Comparison of ENCODE assay signal across 23 cellular contexts in genomic region chr10:97229322-97229721, GRCh38. TPM values are rescaled to one million over a fixed set of nuclear protein-coding genes. Genes with fewer than 3 reads are reported as not detected.
A peak's percentile ranks its signal among the peaks of the same experiment; 100 is the strongest.
DNase-seq lines count a peak whose midpoint lies in the region; ATAC-seq and FAIRE-seq lines count a peak whose summit lies in the region.
"Had no signal": no experiment of that assay in that cellular context is flagged by ENCODE, and none has a peak within 500 bp of the region (broad histone marks: within the 10 kb centered on the region; RNA-seq: fewer than 3 reads in every experiment).

No MANE protein-coding gene starts in this region.

- H3K9me3 ChIP-seq in GM23248 (ENCODE audit: low read depth) (no peaks in the 10 kb centered on the region), adipocyte (ENCODE audit: control insufficient read depth, low read length) (no peaks in the 10 kb centered on the region)
- H3K9me3 ChIP-seq: Caco-2 had no signal

- no peak overlapping the region for H3K4me3 Mint-ChIP-seq in activated CD8-positive, alpha-beta T cell treated with anti-CD3 and anti-CD28 coated beads, Interleukin-2, amount 10 ng/mL, durations not matched to agents 7 days and 5 days
- H3K4me3 Mint-ChIP-seq: brain; dendritic cell treated with granulocyte-macrophage colony-stimulating factor and Interleukin-4, amounts not matched to agents 40 ng/mL and 50 ng/mL, for 4 days had no signal

- no peaks in the 10 kb centered on the region for H3K79me2 ChIP-seq in GM23248 (ENCODE audit: insufficient read depth)

- no peak overlapping the region for H3K27ac Mint-ChIP-seq in activated CD8-positive, alpha-beta T cell treated with anti-CD3 and anti-CD28 coated beads, Interleukin-2, amount 10 ng/mL, durations not matched to agents 7 days and 5 days
- H3K27ac Mint-ChIP-seq: dendritic cell treated with granulocyte-macrophage colony-stimulating factor and Interleukin-4, amounts not matched to agents 40 ng/mL and 50 ng/mL, for 4 days had no signal

- in situ Hi-C loops in GM23248 (cut with MboI) = no loop called here

- POLR2A ChIA-PET in activated CD8-positive, alpha-beta T cell treated with anti-CD3 and anti-CD28 coated beads, Interleukin-2, amount 10 ng/mL, durations not matched to agents 7 days and 5 days (lab: Charles Lee) = no interaction called here

- H3K9me3 Mint-ChIP-seq in activated CD8-positive, alpha-beta T cell treated with anti-CD3 and anti-CD28 coated beads, Interleukin-2, amount 10 ng/mL, durations not matched to agents 7 days and 5 days (ENCODE audit: insufficient read depth) = no peaks in the 10 kb centered on the region
- H3K9me3 Mint-ChIP-seq: brain; dendritic cell treated with granulocyte-macrophage colony-stimulating factor and Interleukin-4, amounts not matched to agents 40 ng/mL and 50 ng/mL, for 4 days had no signal

- no peak overlapping the region for H3K4me2 ChIP-seq in GM23248 (ENCODE audit: unreplicated experiment)
- H3K4me2 ChIP-seq: KMS-11 had no signal

- H3K27me3 Mint-ChIP-seq in activated CD8-positive, alpha-beta T cell treated with anti-CD3 and anti-CD28 coated beads, Interleukin-2, amount 10 ng/mL, durations not matched to agents 7 days and 5 days (ENCODE audit: low read depth) = no peaks in the 10 kb centered on the region
- H3K27me3 Mint-ChIP-seq: brain; dendritic cell treated with granulocyte-macrophage colony-stimulating factor and Interleukin-4, amounts not matched to agents 40 ng/mL and 50 ng/mL, for 4 days had no signal

- H3K9ac ChIP-seq in GM23248 (no peak overlapping the region), adipocyte (ENCODE audit: low read length) (no peak overlapping the region)
- H3K9ac ChIP-seq: KMS-11 had no signal

- peaks cover 23% of the 10 kb centered on the region; the same call in 1 of the 2 replicates for H3F3A ChIP-seq in GM23248 (ENCODE audit: insufficient read depth)

- peaks cover 11% of the 10 kb centered on the region for H3K4me1 Mint-ChIP-seq in activated CD8-positive, alpha-beta T cell treated with anti-CD3 and anti-CD28 coated beads, Interleukin-2, amount 10 ng/mL, durations not matched to agents 7 days and 5 days (ENCODE audit: low read depth)

- no peaks in the 10 kb centered on the region for H4K20me1 ChIP-seq in GM23248 (ENCODE audit: insufficient read depth)

- peaks cover 58% of the 10 kb centered on the region for H3K36me3 Mint-ChIP-seq in activated CD8-positive, alpha-beta T cell treated with anti-CD3 and anti-CD28 coated beads, Interleukin-2, amount 10 ng/mL, durations not matched to agents 7 days and 5 days (ENCODE audit: low read depth)

- CTCF ChIA-PET in activated CD8-positive, alpha-beta T cell treated with anti-CD3 and anti-CD28 coated beads, Interleukin-2, amount 10 ng/mL, durations not matched to agents 7 days and 5 days (lab: Charles Lee) = interaction anchor here (1.3 to 1.7 kb wide), 2 partner anchors 19 to 156 kb away, joined by 5 to 6 read pairs; no protein-coding TSS in a partner anchor

- no peak overlapping the region for H2AFZ ChIP-seq in GM23248

- no peaks in the 10 kb centered on the region for H3K27me3 ChIP-seq in GM23248 (replicated peaks; ENCODE audit: insufficient read depth)
- no peaks in the 10 kb centered on the region for H3K27me3 ChIP-seq in adipocyte (replicated peaks; ENCODE audit: control insufficient read depth, insufficient read depth, low read length)

- ATAC-seq in HG03378 (IDR thresholded peaks at IDR 0.05; ENCODE audit: unreplicated experiment) (no peak), HG02884 (IDR thresholded peaks at IDR 0.05; ENCODE audit: unreplicated experiment) (no peak)
- ATAC-seq in activated CD8-positive, alpha-beta T cell treated with anti-CD3 and anti-CD28 coated beads, Interleukin-2, amount 10 ng/mL, durations not matched to agents 7 days and 5 days = no peak

- no peak overlapping the region for H3K4me3 ChIP-seq in GM23248
- H3K4me3 ChIP-seq in adipocyte (ENCODE audit: low read length) = no peak overlapping the region
- H3K4me3 ChIP-seq: GM12878, lung had no signal

- peaks cover 29% of the 10 kb centered on the region for H3K4me1 ChIP-seq in GM23248 (ENCODE audit: insufficient read depth)
- peaks cover 19% of the 10 kb centered on the region for H3K4me1 ChIP-seq in adipocyte (ENCODE audit: control insufficient read depth, insufficient read depth, low read length)
- H3K4me1 ChIP-seq: Caco-2 had no signal

- no peaks in the 10 kb centered on the region for H3K9me2 ChIP-seq in GM23248 (ENCODE audit: insufficient read depth)

- DNase-seq in DMS53 (lab: John Stamatoyannopoulos, UW) (peak; percentile 29), GM23248 (peak; percentile 52), adipocyte (ENCODE audit: low read depth) (peak; percentile 15), NCI-H128 (lab: John Stamatoyannopoulos, UW; ENCODE audit: unreplicated experiment) (no peak)
- no peak for DNase-seq in activated CD8-positive, alpha-beta T cell treated with anti-CD3 and anti-CD28 coated beads, Interleukin-2, amount 10 ng/mL, durations not matched to agents 7 days and 5 days
- DNase-seq: activated CD8-positive, alpha-beta memory T cell treated with anti-CD3 and anti-CD28 coated beads, Interleukin-2, amount 50 U/mL, for 4 hours; activated naive CD4-positive, alpha-beta T cell treated with Interleukin-2 at 50 U/mL for 16 hours; Caco-2; GF-D8; head of caudate nucleus; NCI-H1048; NCI-H526 treated with DMSO at 0.1 percent for 48 hours; SIG-M5; stimulated activated CD4-positive, alpha-beta T cell treated with anti-CD3 and anti-CD28 coated beads, Interleukin-2, amount 100 ng/mL, for 48 hours had no signal

- H3K36me3 ChIP-seq in GM23248 (ENCODE audit: low read depth) (no peaks in the 10 kb centered on the region), adipocyte (ENCODE audit: control insufficient read depth, insufficient read depth, low read length, severe bottlenecking) (no peaks in the 10 kb centered on the region)

- FAIRE-seq in islet of Langerhans (lab: Jason Lieb, UNC) = peak; percentile 74
- FAIRE-seq: GM12878 had no signal

- peak overlapping the region; percentile 31; the same call in 1 of the 2 replicates for H3K27ac ChIP-seq in GM23248
- H3K27ac ChIP-seq: KMS-11 had no signal

RNA-seq across cellular contexts. Expression of gene SLIT1, which starts 43.6 kb away (rescaled TPM):
- total RNA-seq in GM23248 (2014; rRNA removed; shearing (Covaris generic)) = not detected in 2 replicates
- 0.04 TPM in 1 of 2 replicates, not detected in the other for polyA plus RNA-seq in GM23248 (2016; fragmentation: Nextera tagmentation; extraction: Ambion mirVana)
- under 1 TPM; 0.70 to 0.71 TPM for total RNA-seq in activated CD8-positive, alpha-beta T cell treated with anti-CD3 and anti-CD28 coated beads, Interleukin-2, amount 10 ng/mL, durations not matched to agents 7 days and 5 days
- total RNA-seq: osteocyte had no signal

Comparison
In these comparisons a context has a peak if more than half of its experiments do, and no peak if none do; other contexts are left out.
1. DNase-seq: peak in DMS53 (single experiment), GM23248 (single experiment) and adipocyte (single experiment); none in activated CD8-positive, alpha-beta T cell treated with anti-CD3 and anti-CD28 coated beads, Interleukin-2, amount 10 ng/mL, durations not matched to agents 7 days and 5 days (single experiment) and NCI-H128 (single experiment).